8 cellular contexts compared by ENCODE assay signal in the genomic region with DNA sequence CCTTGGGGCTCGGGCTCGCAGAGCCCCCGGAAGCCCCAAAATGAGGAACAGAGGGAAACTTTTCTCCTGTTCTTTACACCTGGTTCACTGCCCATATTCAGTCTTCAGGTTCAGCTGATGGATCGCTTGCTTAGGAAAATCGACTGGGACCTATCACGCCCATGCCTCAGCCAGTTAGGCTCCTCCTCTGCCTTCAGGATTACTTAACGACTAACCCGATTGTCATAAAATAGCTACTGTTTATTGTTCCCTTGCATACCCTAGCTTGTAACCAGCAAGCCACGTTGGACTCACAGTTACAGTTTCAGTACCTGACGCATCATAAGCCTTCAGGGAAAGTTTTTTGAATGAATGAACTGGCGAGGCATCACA. TPM values are rescaled to one million over a fixed set of nuclear protein-coding genes. Genes with fewer than 3 reads are reported as not detected.
DNase-seq lines count a peak whose midpoint lies in the region; ATAC-seq and FAIRE-seq lines count a peak whose summit lies in the region.

No MANE protein-coding gene starts in this region.

- peak; percentile 4 for ATAC-seq in GM21528 (IDR thresholded peaks at IDR 0.05; ENCODE audit: low FRiP score, unreplicated experiment)
- ATAC-seq in esophagus mucosa: peak; percentile 28
- ATAC-seq in left lobe of liver: no peak
- no peak for ATAC-seq in GM18907 (IDR thresholded peaks at IDR 0.05; ENCODE audit: unreplicated experiment)

- no peak for FAIRE-seq in RCC 7860 (lab: Jason Lieb, UNC)

- peak; percentile 14 for DNase-seq in RCC 7860 (ENCODE audit: low spot score)
- DNase-seq in pons (ENCODE audit: low spot score): peak; percentile 5
- no peak for DNase-seq in putamen (ENCODE audit: low spot score)
- DNase-seq in stimulated activated CD4-positive, alpha-beta T cell treated with anti-CD3 and anti-CD28 coated beads, Interleukin-4, amount 100 ng/mL, for 1 hour: no peak
- DNase-seq in left lobe of liver (ENCODE audit: low spot score): no peak

RNA-seq across cellular contexts. Expression of gene TARDBP, which starts 0.7 kb away (rescaled TPM):
- total RNA-seq in esophagus mucosa (94.1 TPM), left lobe of liver (59.1 TPM)

RNA-seq across cellular contexts. Expression of gene MASP2, which starts 33.9 kb away (rescaled TPM):
- total RNA-seq in esophagus mucosa (not detected), left lobe of liver (206 TPM)

RNA-seq across cellular contexts. Expression of gene SRM, which starts 46.7 kb away (rescaled TPM):
- total RNA-seq in esophagus mucosa (54.6 TPM), left lobe of liver (28.5 TPM)

Comparison
In these comparisons a context has a peak if more than half of its experiments do, and no peak if none do; other contexts are left out.
1. ATAC-seq: peak in GM21528 (single experiment) and esophagus mucosa (single experiment); none in left lobe of liver (single experiment) and GM18907 (single experiment).
2. DNase-seq: peak in RCC 7860 (single experiment) and pons (single experiment); none in putamen (single experiment), stimulated activated CD4-positive, alpha-beta T cell treated with anti-CD3 and anti-CD28 coated beads, Interleukin-4, amount 100 ng/mL, for 1 hour (single experiment) and left lobe of liver (single experiment).
3. RNA of gene MASP2, which starts 33.9 kb away (total RNA-seq): 206 TPM in left lobe of liver (single experiment); not detected in esophagus mucosa (single experiment); every median in the first group is over 100 times any median in the second.